In genomic region chr16:84153660-84154214, GRCh38 we compare ENCODE assay signal across 2 cellular contexts.
A peak's percentile ranks its signal among the peaks of the same experiment; 100 is the strongest.
TF ChIP-seq lines count a peak whose summit lies in the region.

No MANE protein-coding gene starts in this region.

TF ChIP-seq in HCT116, 20 proteins besides CTCF, POLR2A, EP300 and RAD21:
- TF ChIP-seq CBX3 (IDR thresholded peaks at IDR 0.05; ENCODE audit: low read depth) (no peak), SP1 (IDR thresholded peaks at IDR 0.05; ENCODE audit: low read depth) (no peak), SIN3A (IDR thresholded peaks at IDR 0.05; ENCODE audit: low read depth) (no peak), EGR1 (IDR thresholded peaks at IDR 0.05; ENCODE audit: low read depth) (no peak), TCF7L2 (IDR thresholded peaks at IDR 0.05; ENCODE audit: borderline replicate concordance, extremely low read depth, insufficient read depth, insufficient read length) (no peak), CEBPB (IDR thresholded peaks at IDR 0.05; ENCODE audit: low read depth) (no peak), YY1 (IDR thresholded peaks at IDR 0.05; ENCODE audit: extremely low read depth, insufficient replicate concordance, low read depth, low read length) (no peak)

TF ChIP-seq in K562, 482 proteins besides CTCF, POLR2A, EP300 and RAD21:
- TF ChIP-seq JUND (IDR thresholded peaks at IDR 0.05; ENCODE audit: borderline replicate concordance, low read depth, low read length), result peak; percentile 73; the same call in 1 of the 2 replicates
- TF ChIP-seq JUND (tag; IDR thresholded peaks at IDR 0.05; ENCODE audit: borderline replicate concordance, low read depth, low read length), result no peak
- TF ChIP-seq ZNF384 (IDR thresholded peaks at IDR 0.05; ENCODE audit: low read depth, low read length), result no peak
- no peak for TF ChIP-seq MBD1 (CRISPR knock-in tag; IDR thresholded peaks at IDR 0.05)
- TF ChIP-seq CREM (IDR thresholded peaks at IDR 0.05; ENCODE audit: low read depth), result 0 out of 2 replicates have a peak, but pooled peaks have one; percentile 3
- peak; percentile 62 for TF ChIP-seq ATF3 (IDR thresholded peaks at IDR 0.05)
- no peak for TF ChIP-seq ATF3 (CRISPR knock-in tag; conservative IDR thresholded peaks at IDR 0.05)
- TF ChIP-seq FOSL1 (tag; conservative IDR thresholded peaks at IDR 0.05), result peak; percentile 57
